2 cellular contexts compared by ENCODE assay signal in genomic region chr10:93473804-93474472, GRCh38.
A peak's percentile ranks its signal among the peaks of the same experiment; 100 is the strongest.
TF ChIP-seq lines count a peak whose summit lies in the region.

No MANE protein-coding gene starts in this region.

TF ChIP-seq in HCT116, 20 proteins besides CTCF, POLR2A, EP300 and RAD21:
- TF ChIP-seq SIN3A (IDR thresholded peaks at IDR 0.05; ENCODE audit: low read depth) (no peak), SRF (IDR thresholded peaks at IDR 0.05; ENCODE audit: low read depth) (no peak), MAX (IDR thresholded peaks at IDR 0.05) (no peak), EGR1 (IDR thresholded peaks at IDR 0.05; ENCODE audit: low read depth) (no peak), JUND (IDR thresholded peaks at IDR 0.05) (no peak), TCF7L2 (IDR thresholded peaks at IDR 0.05; ENCODE audit: borderline replicate concordance, extremely low read depth, insufficient read depth, insufficient read length) (no peak), YY1 (IDR thresholded peaks at IDR 0.05; ENCODE audit: extremely low read depth, insufficient replicate concordance, low read depth, low read length) (no peak), ATF3 (IDR thresholded peaks at IDR 0.05) (no peak), ZNF274 (IDR thresholded peaks at IDR 0.05; ENCODE audit: low read depth, low read length) (no peak), SP1 (IDR thresholded peaks at IDR 0.05; ENCODE audit: low read depth) (no peak)
- TF ChIP-seq, protein P1, sequence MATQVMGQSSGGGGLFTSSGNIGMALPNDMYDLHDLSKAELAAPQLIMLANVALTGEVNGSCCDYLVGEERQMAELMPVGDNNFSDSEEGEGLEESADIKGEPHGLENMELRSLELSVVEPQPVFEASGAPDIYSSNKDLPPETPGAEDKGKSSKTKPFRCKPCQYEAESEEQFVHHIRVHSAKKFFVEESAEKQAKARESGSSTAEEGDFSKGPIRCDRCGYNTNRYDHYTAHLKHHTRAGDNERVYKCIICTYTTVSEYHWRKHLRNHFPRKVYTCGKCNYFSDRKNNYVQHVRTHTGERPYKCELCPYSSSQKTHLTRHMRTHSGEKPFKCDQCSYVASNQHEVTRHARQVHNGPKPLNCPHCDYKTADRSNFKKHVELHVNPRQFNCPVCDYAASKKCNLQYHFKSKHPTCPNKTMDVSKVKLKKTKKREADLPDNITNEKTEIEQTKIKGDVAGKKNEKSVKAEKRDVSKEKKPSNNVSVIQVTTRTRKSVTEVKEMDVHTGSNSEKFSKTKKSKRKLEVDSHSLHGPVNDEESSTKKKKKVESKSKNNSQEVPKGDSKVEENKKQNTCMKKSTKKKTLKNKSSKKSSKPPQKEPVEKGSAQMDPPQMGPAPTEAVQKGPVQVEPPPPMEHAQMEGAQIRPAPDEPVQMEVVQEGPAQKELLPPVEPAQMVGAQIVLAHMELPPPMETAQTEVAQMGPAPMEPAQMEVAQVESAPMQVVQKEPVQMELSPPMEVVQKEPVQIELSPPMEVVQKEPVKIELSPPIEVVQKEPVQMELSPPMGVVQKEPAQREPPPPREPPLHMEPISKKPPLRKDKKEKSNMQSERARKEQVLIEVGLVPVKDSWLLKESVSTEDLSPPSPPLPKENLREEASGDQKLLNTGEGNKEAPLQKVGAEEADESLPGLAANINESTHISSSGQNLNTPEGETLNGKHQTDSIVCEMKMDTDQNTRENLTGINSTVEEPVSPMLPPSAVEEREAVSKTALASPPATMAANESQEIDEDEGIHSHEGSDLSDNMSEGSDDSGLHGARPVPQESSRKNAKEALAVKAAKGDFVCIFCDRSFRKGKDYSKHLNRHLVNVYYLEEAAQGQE (IDR thresholded peaks at IDR 0.05; ENCODE audit: low read depth): no peak
TF ChIP-seq in HCT116: peak in this region for 0.

TF ChIP-seq in K562, 482 proteins besides CTCF, POLR2A, EP300 and RAD21:
- TF ChIP-seq, protein P2, sequence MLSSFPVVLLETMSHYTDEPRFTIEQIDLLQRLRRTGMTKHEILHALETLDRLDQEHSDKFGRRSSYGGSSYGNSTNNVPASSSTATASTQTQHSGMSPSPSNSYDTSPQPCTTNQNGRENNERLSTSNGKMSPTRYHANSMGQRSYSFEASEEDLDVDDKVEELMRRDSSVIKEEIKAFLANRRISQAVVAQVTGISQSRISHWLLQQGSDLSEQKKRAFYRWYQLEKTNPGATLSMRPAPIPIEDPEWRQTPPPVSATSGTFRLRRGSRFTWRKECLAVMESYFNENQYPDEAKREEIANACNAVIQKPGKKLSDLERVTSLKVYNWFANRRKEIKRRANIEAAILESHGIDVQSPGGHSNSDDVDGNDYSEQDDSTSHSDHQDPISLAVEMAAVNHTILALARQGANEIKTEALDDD (IDR thresholded peaks at IDR 0.05): peak; percentile 44; the same call in 1 of the 2 replicates
- no peak for TF ChIP-seq ZBED1 (IDR thresholded peaks at IDR 0.05)
- no peak for TF ChIP-seq PRMT5 (CRISPR knock-in tag; IDR thresholded peaks at IDR 0.05)
